In genomic region chr22:45551310-45552016, GRCh38 we compare ENCODE assay signal across 10 cellular contexts. TPM values are rescaled to one million over a fixed set of nuclear protein-coding genes. Genes with fewer than 3 reads are reported as not detected.
A peak's percentile ranks its signal among the peaks of the same experiment; 100 is the strongest.
DNase-seq lines count a peak whose midpoint lies in the region; FAIRE-seq and TF ChIP-seq lines count a peak whose summit lies in the region.
"Had no signal": no experiment of that assay in that cellular context is flagged by ENCODE, and none has a peak within 500 bp of the region (broad histone marks: within the 10 kb centered on the region; RNA-seq: fewer than 3 reads in every experiment).

No MANE protein-coding gene starts in this region.

- in situ Hi-C loops in GM13977 (cut with MboI; ENCODE audit: low pct_unique_long_range_greater_than_20kb, low sequenced_read_pairs, unreplicated experiment), result no loop called here

- H3K4me1 ChIP-seq in keratinocyte (ENCODE audit: control insufficient read depth, extremely low read depth, insufficient read depth, low read length), result peaks cover 43% of the 10 kb centered on the region
- H3K4me1 ChIP-seq in rectal smooth muscle tissue (ENCODE audit: control insufficient read depth, insufficient read depth, low read length), result peaks cover 32% of the 10 kb centered on the region

- H3K4me2 ChIP-seq in keratinocyte (ENCODE audit: control insufficient read depth, extremely low read depth, insufficient read depth, low read depth, low read length), result no peak overlapping the region

- TF ChIP-seq CTCF in keratinocyte (optimal IDR thresholded peaks at IDR 0.05 in 1 of 3, IDR thresholded peaks at IDR 0.05 in 1 of 3, conservative IDR thresholded peaks at IDR 0.05 in 1 of 3; ENCODE audit: extremely low read depth in 1 of 3, insufficient read depth in 2 of 3, low read length in 3 of 3) (no peak), GM13977 (IDR thresholded peaks at IDR 0.05; ENCODE audit: extremely low read depth, insufficient read depth, missing control alignments) (no peak)

- DNase-seq in EH (ENCODE audit: low read depth) (peak; percentile 63), caudate nucleus (lab: John Stamatoyannopoulos, UW) (peak in 23 of 61 donors; percentile 13 to 70 (median 43)), keratinocyte (ENCODE audit: low read depth, low spot score) (no peak), GM13977 (ENCODE audit: low spot score) (no peak), NCI-H446 treated with DMSO at 0.1 percent for 48 hours (lab: John Stamatoyannopoulos, UW) (no peak), 8988T (no peak)
- DNase-seq in activated CD4-positive, alpha-beta T cell treated with anti-CD3 and anti-CD28 coated beads, Interleukin-2, amount 50 U/mL, for 4 hours, result no peak
- DNase-seq: activated gamma-delta T cell had no signal

- H3K9me3 ChIP-seq in keratinocyte (ENCODE audit: control insufficient read depth, low read depth, low read length), result no peaks in the 10 kb centered on the region

- no peak overlapping the region for H3K4me3 ChIP-seq in keratinocyte (ENCODE audit: control insufficient read depth in 2 of 3, extremely low read depth in 1 of 3, insufficient read depth in 2 of 3, low read depth in 1 of 3, low read length in 3 of 3)
- H3K4me3 ChIP-seq in rectal smooth muscle tissue (ENCODE audit: low read length), result no peak overlapping the region

- H4K20me1 ChIP-seq in keratinocyte (ENCODE audit: control insufficient read depth, extremely low read depth, insufficient read depth, low read length), result no peaks in the 10 kb centered on the region

- no peaks in the 10 kb centered on the region for H3K27me3 ChIP-seq in keratinocyte (ENCODE audit: control insufficient read depth, extremely low read depth, insufficient read depth, low read length)
- no peaks in the 10 kb centered on the region for H3K27me3 ChIP-seq in rectal smooth muscle tissue (ENCODE audit: control insufficient read depth, insufficient read depth, low read length)

- H3K9me1 ChIP-seq in keratinocyte (ENCODE audit: control insufficient read depth, extremely low read depth, insufficient read depth, low read length), result no peaks in the 10 kb centered on the region

- H3K36me3 ChIP-seq in keratinocyte (ENCODE audit: control insufficient read depth in 2 of 2, extremely low read depth in 1 of 2, insufficient read depth in 2 of 2, low read length in 2 of 2), result peaks cover 0 to 4% of the 10 kb centered on the region in 2 experiments
- no peaks in the 10 kb centered on the region for H3K36me3 ChIP-seq in rectal smooth muscle tissue (ENCODE audit: control insufficient read depth, insufficient read depth, low read length)

- peak overlapping the region; percentile 83 for H3K27ac ChIP-seq in caudate nucleus (ENCODE audit: low read depth, low read length)
- H3K27ac ChIP-seq in keratinocyte (ENCODE audit: control insufficient read depth, insufficient read depth, low read length), result no peak overlapping the region
- H3K27ac ChIP-seq in rectal smooth muscle tissue (ENCODE audit: low read depth, low read length), result peak overlapping the region; percentile 46
- H3K27ac ChIP-seq: C4-2B had no signal

- H3K9ac ChIP-seq in keratinocyte (ENCODE audit: control insufficient read depth, extremely low read depth, insufficient read depth, low read length) (no peak overlapping the region), rectal smooth muscle tissue (ENCODE audit: low read length) (no peak overlapping the region)

- dilution Hi-C loops in keratinocyte (cut with MboI; ENCODE audit: extremely low pct_ligation_motif_present, low sequenced_read_pairs), result no loop called here

- no peaks in the 10 kb centered on the region for H3K79me2 ChIP-seq in keratinocyte (ENCODE audit: control insufficient read depth, insufficient read depth, low read length)

- no peak overlapping the region for H2AFZ ChIP-seq in keratinocyte (ENCODE audit: control insufficient read depth, low read length)

- FAIRE-seq in keratinocyte (lab: Jason Lieb, UNC), result peak; percentile 17

RNA-seq across cellular contexts. Expression of gene FBLN1, which starts 48.8 kb away (rescaled TPM):
- polyA plus RNA-seq in keratinocyte, result 9.7 to 24.4 TPM (median 13.7 TPM) in 3 replicates
- polyA plus RNA-seq in keratinocyte (2011; ENCODE audit: low read depth), result 12.4 TPM
- 7.2 and 13.8 TPM in 2 replicates for polyA plus RNA-seq in keratinocyte (2011; cell fraction: cytosol; rRNA removed)
- polyA plus RNA-seq in keratinocyte (2011; cell fraction: nucleus; rRNA removed), result 16.0 and 18.5 TPM in 2 replicates
- polyA plus RNA-seq in keratinocyte (2012; ENCODE audit: low replicate concordance), result 15.2 and 35.7 TPM in 2 replicates
- 13.9 to 37.6 TPM (median 14.2 TPM) in 3 replicates for polyA minus RNA-seq in keratinocyte
- polyA minus RNA-seq in keratinocyte (2011; cell fraction: cytosol; rRNA and poly(A)+ RNA removed), result 25.9 TPM
- 18.0 and 22.1 TPM in 2 replicates for polyA minus RNA-seq in keratinocyte (2011; cell fraction: nucleus; rRNA and poly(A)+ RNA removed)
